In genomic region chr6:64439274-64439673, GRCh38 we compare ENCODE assay signal across 24 cellular contexts.
"Had no signal": no experiment of that assay in that cellular context is flagged by ENCODE, and none has a peak within 500 bp of the region (broad histone marks: within the 10 kb centered on the region; RNA-seq: fewer than 3 reads in every experiment).

No MANE protein-coding gene starts in this region.

- H3K79me2 ChIP-seq: hepatocyte had no signal

- ATAC-seq: activated CD8-positive, alpha-beta T cell treated with anti-CD3 and anti-CD28 coated beads, Interleukin-2, amount 10 ng/mL, durations not matched to agents 7 days and 5 days; activated naive CD4-positive, alpha-beta T cell treated with anti-CD3 and anti-CD28 coated beads, Interleukin-2, amount 50 U/mL, for 72 hours; naive thymus-derived CD8-positive, alpha-beta T cell; sciatic nerve; stimulated activated memory B cell treated with anti-CD40 and anti-IgM and Interleukin-4, amounts not matched to agents 10 μg/mL and 1 μg/mL and 100 μg/mL, for 72 hours had no signal

- DNase-seq: activated CD4-positive, alpha-beta T cell treated with anti-CD3 and anti-CD28 coated beads for 1 hour; activated CD4-positive, alpha-beta T cell treated with anti-CD3 and anti-CD28 coated beads, Interleukin-2, amount 50 U/mL, for 1 hour; activated CD8-positive, alpha-beta T cell treated with anti-CD3 and anti-CD28 coated beads, Interleukin-2, amount 10 ng/mL, durations not matched to agents 7 days and 5 days; brain microvascular endothelial cell; cortex of kidney; endodermal cell; foreskin melanocyte; glutamatergic neuron; immature natural killer cell; kidney glomerular epithelial cell; left ventricle myocardium inferior; naive thymus-derived CD8-positive, alpha-beta T cell; small intestine; stimulated activated CD4-positive, alpha-beta T cell treated with anti-CD3 and anti-CD28 coated beads, Interleukin-15, amount 100 ng/mL, for 24 hours; stomach; T-helper 9 cell had no signal

- H3K27ac ChIP-seq: ascending aorta, brain microvascular endothelial cell, hepatocyte, left ventricle myocardium inferior, neural progenitor cell, stomach, suprapubic skin, tibial nerve had no signal

- H3K9ac ChIP-seq: neural progenitor cell had no signal

- H3K4me3 ChIP-seq: ascending aorta, hepatocyte, left ventricle myocardium inferior, neural progenitor cell, stomach, suprapubic skin, tibial nerve had no signal

- H3K9me3 ChIP-seq: suprapubic skin had no signal

- H2AFZ ChIP-seq: hepatocyte, neural progenitor cell had no signal

- H3K36me3 ChIP-seq: ascending aorta, brain microvascular endothelial cell, left ventricle myocardium inferior, neural progenitor cell, stomach, suprapubic skin, tibial nerve had no signal

- H3K4me1 ChIP-seq: ascending aorta, left ventricle myocardium inferior, neural progenitor cell, stomach, suprapubic skin, tibial nerve had no signal

- H3K4me2 ChIP-seq: hepatocyte, neural progenitor cell had no signal

- H3K27me3 ChIP-seq: ascending aorta, brain microvascular endothelial cell, hepatocyte, neural progenitor cell, stomach, suprapubic skin, tibial nerve had no signal
